In genomic region chr1:85451236-85451830, GRCh38 we compare ENCODE assay signal across 26 cellular contexts. TPM values are rescaled to one million over a fixed set of nuclear protein-coding genes. Genes with fewer than 3 reads are reported as not detected.
DNase-seq lines count a peak whose midpoint lies in the region; ATAC-seq and TF ChIP-seq lines count a peak whose summit lies in the region.
"Had no signal": no experiment of that assay in that cellular context is flagged by ENCODE, and none has a peak within 500 bp of the region (broad histone marks: within the 10 kb centered on the region; RNA-seq: fewer than 3 reads in every experiment).

No MANE protein-coding gene starts in this region.

- H3K9me3 ChIP-seq in SK-N-SH (no peaks in the 10 kb centered on the region), PC-3 (ENCODE audit: low read length) (no peaks in the 10 kb centered on the region), upper lobe of right lung (no peaks in the 10 kb centered on the region), ovary (no peaks in the 10 kb centered on the region)
- H3K9me3 ChIP-seq: adrenal gland, body of pancreas, gastroesophageal sphincter, HAP-1 had no signal

- CTCF ChIA-PET in SK-N-SH (lab: Yijun Ruan, JAX) = interaction anchor here (0.6 to 2.3 kb wide), 3 partner anchors 143 to 405 kb away, joined by 3 to 13 read pairs (median 3); no protein-coding TSS in a partner anchor
- CTCF ChIA-PET in PC-3 (lab: Charles Lee) = interaction anchor here (0.6 kb wide), 1 partner anchor 108 kb away, joined by 5 read pairs; no protein-coding TSS in a partner anchor

- no peak for TF ChIP-seq POLR2A in ovary (IDR thresholded peaks at IDR 0.05)

- H4K20me1 ChIP-seq in SK-N-SH (ENCODE audit: insufficient read depth) (peaks cover 9% of the 10 kb centered on the region; the same call in 1 of the 2 replicates), PC-3 (ENCODE audit: low read length) (no peaks in the 10 kb centered on the region)

- intact Hi-C loops in PC-3 (cut with micrococcal nuclease) = no loop called here
- intact Hi-C loops in upper lobe of right lung (cut with DNase I) = no loop called here
- intact Hi-C loops in ovary (cut with DNase I) = no loop called here

- ATAC-seq in SK-N-SH treated with all-trans-retinoic acid at 6 μM for 48 hours = no peak
- peak; percentile 54 for ATAC-seq in PC-3
- ATAC-seq in foreskin keratinocyte = peak; percentile 93
- peak; percentile 67 for ATAC-seq in upper lobe of right lung
- no peak for ATAC-seq in omental fat pad (ENCODE audit: low FRiP score)
- ATAC-seq: activated CD8-positive, alpha-beta T cell treated with anti-CD3 and anti-CD28 coated beads for 36 hours; activated T-helper 17 cell treated with anti-CD3 and anti-CD28 coated beads, Interleukin-2, amount 50 U/mL, for 72 hours; body of pancreas; gastroesophageal sphincter; left lobe of liver; right cardiac atrium; stimulated activated naive CD8-positive, alpha-beta T cell treated with anti-CD3 and anti-CD28 coated beads, Interleukin-15, Interleukin-2, amounts not matched to agents 100 U/mL and 50 U/mL, for 24 hours had no signal

- H2AFZ ChIP-seq in SK-N-SH (ENCODE audit: low read depth) = no peak overlapping the region
- H2AFZ ChIP-seq in PC-3 (ENCODE audit: low read length) = no peak overlapping the region
- H2AFZ ChIP-seq: neural progenitor cell had no signal

- POLR2A ChIA-PET in SK-N-SH (lab: Yijun Ruan, JAX) (no interaction called here), PC-3 (lab: Charles Lee; ENCODE audit: unreplicated experiment) (interaction anchor here (0.6 kb wide), 1 partner anchor 128 kb away, joined by 4 read pairs; no protein-coding TSS in a partner anchor)

- no peak overlapping the region for H3K4me3 ChIP-seq in SK-N-SH (ENCODE audit: low read depth in 2 of 2, low read length in 1 of 2)
- no peak overlapping the region for H3K4me3 ChIP-seq in PC-3 (ENCODE audit: low read length)
- no peak overlapping the region for H3K4me3 ChIP-seq in upper lobe of right lung
- no peak overlapping the region for H3K4me3 ChIP-seq in ovary
- H3K4me3 ChIP-seq: adrenal gland, body of pancreas, dorsolateral prefrontal cortex, gastroesophageal sphincter, HAP-1, neural progenitor cell had no signal

- WGBS in SK-N-SH (ENCODE audit: low lambda C conversion rate) = 90% methylated on average over 2 of the region's 2 CpGs
- 94 to 100% (median 97%) methylated on average over 2 of the region's 2 CpGs for WGBS in ovary, 3 donors

- peaks cover 59% of the 10 kb centered on the region in 2 experiments for H3K4me1 ChIP-seq in SK-N-SH (ENCODE audit: control insufficient read depth in 1 of 2, insufficient read depth in 2 of 2, low read depth in 1 of 2, low read length in 1 of 2)
- peaks cover 30% of the 10 kb centered on the region for H3K4me1 ChIP-seq in PC-3 (ENCODE audit: insufficient read depth, low read length)
- peaks cover 10% of the 10 kb centered on the region for H3K4me1 ChIP-seq in foreskin keratinocyte
- peaks cover 20% of the 10 kb centered on the region for H3K4me1 ChIP-seq in upper lobe of right lung
- no peaks in the 10 kb centered on the region for H3K4me1 ChIP-seq in ovary (ENCODE audit: insufficient read depth)
- H3K4me1 ChIP-seq: neural progenitor cell had no signal

- H3K27ac ChIP-seq in SK-N-SH (ENCODE audit: low read depth in 2 of 2, low read length in 1 of 2) = peak overlapping the region; percentile 35 to 97
- no peak overlapping the region for H3K27ac ChIP-seq in PC-3 (ENCODE audit: low read length)
- no peak overlapping the region for H3K27ac ChIP-seq in foreskin keratinocyte
- no peak overlapping the region for H3K27ac ChIP-seq in upper lobe of right lung
- H3K27ac ChIP-seq in ovary = no peak overlapping the region
- H3K27ac ChIP-seq: adrenal gland, body of pancreas, dorsolateral prefrontal cortex, gastroesophageal sphincter, neural progenitor cell had no signal

- peak overlapping the region; percentile 25; the same call in 1 of the 2 replicates for H3K4me2 ChIP-seq in SK-N-SH
- peak overlapping the region; percentile 23; the same call in 1 of the 2 replicates for H3K4me2 ChIP-seq in PC-3 (ENCODE audit: low read length)
- H3K4me2 ChIP-seq: neural progenitor cell had no signal

- H3K36me3 ChIP-seq in SK-N-SH (replicated peaks in 1 of 2; ENCODE audit: control insufficient read depth in 1 of 2, insufficient read depth in 2 of 2, low read length in 1 of 2) (peaks cover 4 to 9% of the 10 kb centered on the region in 2 experiments), PC-3 (ENCODE audit: low read depth, low read length) (no peaks in the 10 kb centered on the region), upper lobe of right lung (no peaks in the 10 kb centered on the region), ovary (no peaks in the 10 kb centered on the region)
- H3K36me3 ChIP-seq: adrenal gland, gastroesophageal sphincter, HAP-1, neural progenitor cell had no signal

- H3K9ac ChIP-seq in SK-N-SH (no peak overlapping the region), PC-3 (ENCODE audit: low read length) (no peak overlapping the region)
- H3K9ac ChIP-seq: neural progenitor cell had no signal

- H3K79me2 ChIP-seq in SK-N-SH (ENCODE audit: insufficient read depth) (peaks cover 100% of the 10 kb centered on the region), PC-3 (ENCODE audit: low read length) (peaks cover 100% of the 10 kb centered on the region)

- TF ChIP-seq EP300 in SK-N-SH (IDR thresholded peaks at IDR 0.05; ENCODE audit: borderline replicate concordance in 1 of 2, low read depth in 1 of 2, low read length in 1 of 2) (no peak), ovary (IDR thresholded peaks at IDR 0.05) (no peak)

- H3F3A ChIP-seq in SK-N-SH (replicated peaks; ENCODE audit: insufficient read depth) (peaks cover 34% of the 10 kb centered on the region), PC-3 (ENCODE audit: low read length, unreplicated experiment) (no peaks in the 10 kb centered on the region)

- no TSS peak for BruUV-seq in PC-3 (replicated peaks; lab: Mats Ljungman, UMichigan)

- H3K27me3 ChIP-seq in SK-N-SH (ENCODE audit: insufficient read depth) (no peaks in the 10 kb centered on the region), PC-3 (ENCODE audit: low read length) (no peaks in the 10 kb centered on the region), foreskin keratinocyte (no peaks in the 10 kb centered on the region), upper lobe of right lung (no peaks in the 10 kb centered on the region), ovary (no peaks in the 10 kb centered on the region)
- H3K27me3 ChIP-seq: adrenal gland, body of pancreas, dorsolateral prefrontal cortex, gastroesophageal sphincter, neural progenitor cell had no signal

- no peaks in the 10 kb centered on the region for H3K9me2 ChIP-seq in SK-N-SH
- no peaks in the 10 kb centered on the region for H3K9me2 ChIP-seq in PC-3 (replicated peaks; ENCODE audit: low read length)

- no peak for TF ChIP-seq RAD21 in SK-N-SH (IDR thresholded peaks at IDR 0.05; ENCODE audit: low read length)

- DNase-seq in SK-N-SH = no peak
- peak; percentile 77 for DNase-seq in PC-3
- peak; percentile 40 to 75 for DNase-seq in foreskin keratinocyte
- no peak for DNase-seq in upper lobe of right lung
- no peak for DNase-seq in omental fat pad (ENCODE audit: low spot score)
- no peak for DNase-seq in ovary
- no peak for DNase-seq in central memory CD4-positive, alpha-beta T cell
- DNase-seq: activated CD8-positive, alpha-beta T cell treated with anti-CD3 and anti-CD28 coated beads for 36 hours; activated naive CD4-positive, alpha-beta T cell treated with anti-CD3 and anti-CD28 coated beads, Interleukin-2, amount 10 ng/mL, durations not matched to agents 7 days and 5 days; adrenal gland; body of pancreas; NCI-H1048; NCI-H2107; OCI-M1; posterior cingulate gyrus; right cardiac atrium; SHP77 treated with DMSO at 0.1 percent for 48 hours; stimulated activated CD4-positive, alpha-beta T cell treated with anti-CD3 and anti-CD28 coated beads, Interleukin-1b, Interleukin-23, amount 100 ng/mL, for 48 hours; stimulated activated naive CD8-positive, alpha-beta T cell treated with anti-CD3 and anti-CD28 coated beads, Interleukin-15, Interleukin-2, amounts not matched to agents 100 U/mL and 50 U/mL, for 24 hours had no signal

- TF ChIP-seq CTCF in SK-N-SH (IDR thresholded peaks at IDR 0.05) = no peak
- TF ChIP-seq CTCF in PC-3 (conservative IDR thresholded peaks at IDR 0.05; ENCODE audit: low read depth, low read length) = no peak
- TF ChIP-seq CTCF in foreskin keratinocyte (conservative IDR thresholded peaks at IDR 0.05) = no peak
- no peak for TF ChIP-seq CTCF in upper lobe of right lung (IDR thresholded peaks at IDR 0.05)
- TF ChIP-seq CTCF in omental fat pad (IDR thresholded peaks at IDR 0.05) = no peak
- no peak for TF ChIP-seq CTCF in ovary (IDR thresholded peaks at IDR 0.05)

TF ChIP-seq in SK-N-SH, 30 proteins besides CTCF, POLR2A, EP300 and RAD21:
- TF ChIP-seq TEAD4 (IDR thresholded peaks at IDR 0.05; ENCODE audit: borderline replicate concordance, insufficient read depth) (0 out of 2 replicates have a peak, but pooled peaks have one; percentile 2), EZH2phosphoT487 (IDR thresholded peaks at IDR 0.05; ENCODE audit: borderline replicate concordance, low read depth) (no peak), JUND (IDR thresholded peaks at IDR 0.05) (no peak)

TF ChIP-seq in SK-N-SH treated with all-trans-retinoic acid at 6 μM for 48 hours, 23 proteins besides CTCF, POLR2A, EP300 and RAD21:
- TF ChIP-seq ZFP30 (CRISPR knock-in tag; IDR thresholded peaks at IDR 0.05) = no peak
- TF ChIP-seq ZFP3 (CRISPR knock-in tag; IDR thresholded peaks at IDR 0.05) = no peak
- TF ChIP-seq PPARA (CRISPR knock-in tag; IDR thresholded peaks at IDR 0.05; ENCODE audit: borderline replicate concordance) = no peak
- TF ChIP-seq SNAI2 (CRISPR knock-in tag; IDR thresholded peaks at IDR 0.05) = no peak
- no peak for TF ChIP-seq ZNF565 (CRISPR knock-in tag; conservative IDR thresholded peaks at IDR 0.05; ENCODE audit: low read depth)
- TF ChIP-seq ESRRG (CRISPR knock-in tag; IDR thresholded peaks at IDR 0.05) = no peak
- no peak for TF ChIP-seq ISL1 (CRISPR knock-in tag; IDR thresholded peaks at IDR 0.05)

RNA-seq across cellular contexts. Expression of gene DDAH1, which starts 13.6 kb away (rescaled TPM):
- polyA plus RNA-seq in SK-N-SH (2012; rRNA removed) (64.3 and 80.2 TPM in 2 replicates), foreskin keratinocyte (4.4 and 7.1 TPM in 2 replicates), ovary (10 to 100 TPM in 1 of 2 donors, 1 to 10 TPM in 1; 4.5 to 27.6 TPM)
- 71.3 and 82.7 TPM in 2 replicates for polyA plus RNA-seq in SK-N-SH (2012; cell fraction: cytosol; rRNA removed)
- polyA plus RNA-seq in SK-N-SH (2012; cell fraction: nucleus; rRNA removed) = 37.6 and 47.8 TPM in 2 replicates
- total RNA-seq in PC-3 (2014; rRNA removed) (65.9 and 68.2 TPM in 2 replicates), foreskin keratinocyte (10.4 and 14.9 TPM in 2 replicates), upper lobe of right lung (51.3 TPM), omental fat pad (10 to 100 TPM; 11.2 to 16.7 (median 15.8) TPM), ovary (10 to 100 TPM in 4 of 7 donors, 1 to 10 TPM in 3; 3.3 to 32.3 (median 11.7) TPM)

Comparison
In these comparisons a context has a peak if more than half of its experiments do, and no peak if none do; other contexts are left out.
1. DNase-seq: peak in PC-3 (single experiment) and foreskin keratinocyte (2 of 2); none in SK-N-SH (single experiment), upper lobe of right lung (single experiment), omental fat pad (single experiment), ovary (0 of 5) and central memory CD4-positive, alpha-beta T cell (single experiment).
2. H3K27ac ChIP-seq: peak in SK-N-SH (2 of 2); none in PC-3 (single experiment), foreskin keratinocyte (single experiment), upper lobe of right lung (single experiment) and ovary (0 of 2).
3. ATAC-seq: peak in PC-3 (single experiment), foreskin keratinocyte (single experiment) and upper lobe of right lung (single experiment); none in SK-N-SH treated with all-trans-retinoic acid at 6 μM for 48 hours (single experiment) and omental fat pad (single experiment).